ENCODE assay signal across 19 cellular contexts in the genomic region with DNA sequence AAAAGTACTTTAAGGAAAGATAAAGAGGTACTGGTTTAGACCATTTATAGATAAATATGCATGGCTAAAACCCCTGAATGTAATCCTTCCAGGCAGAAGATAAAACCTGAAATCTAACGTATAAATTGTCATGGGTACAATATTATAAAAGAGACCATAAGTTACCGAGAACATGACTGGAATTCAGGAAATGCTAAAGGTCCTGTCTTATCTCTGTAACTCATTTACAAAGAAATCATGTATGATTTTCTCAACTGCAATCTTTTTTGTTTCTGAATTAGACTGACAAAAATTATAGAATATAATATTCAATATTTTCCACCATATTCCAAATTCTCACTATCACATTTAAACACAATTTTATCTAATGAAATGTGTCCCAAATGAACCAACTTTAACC.
"Had no signal": no experiment of that assay in that cellular context is flagged by ENCODE, and none has a peak within 500 bp of the region (broad histone marks: within the 10 kb centered on the region; RNA-seq: fewer than 3 reads in every experiment).

No MANE protein-coding gene starts in this region.

- H3K36me3 ChIP-seq: sigmoid colon had no signal

- H3K9me3 Mint-ChIP-seq: activated CD4-positive, alpha-beta memory T cell treated with anti-CD3 and anti-CD28 coated beads, Interleukin-2, amount 10 ng/mL, durations not matched to agents 7 days and 5 days; activated naive CD4-positive, alpha-beta T cell treated with anti-CD3 and anti-CD28 coated beads, Interleukin-2, amount 50 U/mL, for 24 hours; activated T-cell treated with anti-CD3 and anti-CD28 coated beads, Interleukin-2, amount 50 U/mL, for 24 hours; T-cell had no signal

- H3K4me1 ChIP-seq: testis had no signal

- ATAC-seq: T-cell had no signal

- DNase-seq: activated CD4-positive, alpha-beta memory T cell treated with anti-CD3 and anti-CD28 coated beads, Interleukin-2, amount 10 ng/mL, durations not matched to agents 7 days and 5 days; activated effector memory CD4-positive, alpha-beta T cell treated with Interleukin-2 at 50 U/mL for 16 hours; activated T-cell treated with anti-CD3 and anti-CD28 coated beads, Interleukin-2, amount 50 U/mL, for 24 hours; amniotic stem cell; central memory CD4-positive, alpha-beta T cell; effector CD8-positive, alpha-beta T cell; foreskin fibroblast; hypothalamus; kidney; sigmoid colon; stimulated activated CD4-positive, alpha-beta T cell treated with anti-CD3 and anti-CD28 coated beads, Interleukin-12 subunit alpha, Interleukin-12 subunit beta, amount 100 ng/mL, for 4 hours; stimulated activated CD4-positive, alpha-beta T cell treated with anti-CD3 and anti-CD28 coated beads, Interleukin-2, amount 100 ng/mL, for 24 hours; stomach; T-cell; T1000; testis; WERI-Rb-1 had no signal

- H3K9me3 ChIP-seq: sigmoid colon, stomach, testis had no signal

- H3K27ac ChIP-seq: sigmoid colon, testis, WERI-Rb-1 had no signal

- H3K27me3 Mint-ChIP-seq: activated CD4-positive, alpha-beta memory T cell treated with anti-CD3 and anti-CD28 coated beads, Interleukin-2, amount 10 ng/mL, durations not matched to agents 7 days and 5 days; activated naive CD4-positive, alpha-beta T cell treated with anti-CD3 and anti-CD28 coated beads, Interleukin-2, amount 50 U/mL, for 24 hours; activated T-cell treated with anti-CD3 and anti-CD28 coated beads, Interleukin-2, amount 50 U/mL, for 24 hours; T-cell had no signal

- H3K27me3 ChIP-seq: sigmoid colon, stomach, testis had no signal

- H3K27ac Mint-ChIP-seq: activated CD4-positive, alpha-beta memory T cell treated with anti-CD3 and anti-CD28 coated beads, Interleukin-2, amount 10 ng/mL, durations not matched to agents 7 days and 5 days; activated naive CD4-positive, alpha-beta T cell treated with anti-CD3 and anti-CD28 coated beads, Interleukin-2, amount 50 U/mL, for 24 hours; activated T-cell treated with anti-CD3 and anti-CD28 coated beads, Interleukin-2, amount 50 U/mL, for 24 hours; T-cell had no signal

- H3K4me3 ChIP-seq: sigmoid colon, stomach, testis had no signal

- H3K4me3 Mint-ChIP-seq: activated CD4-positive, alpha-beta memory T cell treated with anti-CD3 and anti-CD28 coated beads, Interleukin-2, amount 10 ng/mL, durations not matched to agents 7 days and 5 days; activated naive CD4-positive, alpha-beta T cell treated with anti-CD3 and anti-CD28 coated beads, Interleukin-2, amount 50 U/mL, for 24 hours; activated T-cell treated with anti-CD3 and anti-CD28 coated beads, Interleukin-2, amount 50 U/mL, for 24 hours; neural crest cell; T-cell had no signal
